In the genomic region with DNA sequence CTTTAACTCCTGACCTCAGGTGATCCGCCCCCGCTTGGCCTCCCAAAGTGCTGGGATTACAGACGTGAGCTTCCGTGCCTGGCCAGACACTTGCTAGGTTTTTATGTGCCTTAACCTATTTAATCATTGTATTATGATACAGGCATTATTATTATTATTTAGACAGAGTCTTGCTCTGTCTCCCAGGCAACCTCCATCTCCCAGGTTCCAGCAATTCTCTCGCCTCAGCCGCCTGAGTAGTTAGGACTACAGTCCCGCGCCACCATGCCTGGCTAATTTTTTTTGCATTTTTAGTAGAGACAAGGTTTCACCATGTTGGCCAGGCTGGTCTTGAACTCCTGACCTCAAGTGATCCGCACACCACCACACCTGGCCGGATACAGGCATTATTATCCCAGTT, we compare ENCODE assay signal across 1 cellular context. TPM values are rescaled to one million over a fixed set of nuclear protein-coding genes. Genes with fewer than 3 reads are reported as not detected.
"Had no signal": no experiment of that assay in that cellular context is flagged by ENCODE, and none has a peak within 500 bp of the region (broad histone marks: within the 10 kb centered on the region; RNA-seq: fewer than 3 reads in every experiment).

No MANE protein-coding gene starts in this region.

RNA-seq across cellular contexts. Expression of a gene that starts 11.5 kb away (rescaled TPM):
- total RNA-seq: vagina had no signal
